Comparison of ENCODE assay signal across 40 cellular contexts in genomic region chr7:116034411-116034810, GRCh38. TPM values are rescaled to one million over a fixed set of nuclear protein-coding genes. Genes with fewer than 3 reads are reported as not detected.
"Had no signal": no experiment of that assay in that cellular context is flagged by ENCODE, and none has a peak within 500 bp of the region (broad histone marks: within the 10 kb centered on the region; RNA-seq: fewer than 3 reads in every experiment).

No MANE protein-coding gene starts in this region.

- H3K36me3 ChIP-seq: adrenal gland, ascending aorta, brain microvascular endothelial cell, breast epithelium, cardiac muscle cell had no signal

- ATAC-seq: activated naive CD4-positive, alpha-beta T cell treated with anti-CD3 and anti-CD28 coated beads, Interleukin-2, amount 50 U/mL, for 72 hours; activated naive CD8-positive, alpha-beta T cell treated with anti-CD3 and anti-CD28 coated beads, Interleukin-2, amount 50 U/mL, for 24 hours; activated T-cell treated with anti-CD3 and anti-CD28 coated beads, Interleukin-2, amount 50 U/mL, for 72 hours; activated T-helper 17 cell treated with anti-CD3 and anti-CD28 coated beads, Interleukin-2, amount 50 U/mL, for 72 hours; body of pancreas had no signal

- H3K4me1 ChIP-seq: adrenal gland, ascending aorta, body of pancreas, breast epithelium had no signal

- H3K9me3 Mint-ChIP-seq: activated naive CD4-positive, alpha-beta T cell treated with anti-CD3 and anti-CD28 coated beads for 36 hours; activated naive CD4-positive, alpha-beta T cell treated with anti-CD3 and anti-CD28 coated beads, Interleukin-2, amount 10 ng/mL, durations not matched to agents 7 days and 5 days; activated naive CD4-positive, alpha-beta T cell treated with anti-CD3 and anti-CD28 coated beads, Interleukin-2, amount 50 U/mL, for 24 hours; activated naive CD4-positive, alpha-beta T cell treated with anti-CD3 and anti-CD28 coated beads, Interleukin-2, amount 50 U/mL, for 72 hours; activated naive CD8-positive, alpha-beta T cell treated with anti-CD3 and anti-CD28 coated beads for 36 hours; activated naive CD8-positive, alpha-beta T cell treated with anti-CD3 and anti-CD28 coated beads, Interleukin-2, amount 10 ng/mL, durations not matched to agents 7 days and 5 days; activated naive CD8-positive, alpha-beta T cell treated with anti-CD3 and anti-CD28 coated beads, Interleukin-2, amount 50 U/mL, for 24 hours; activated T-cell treated with anti-CD3 and anti-CD28 coated beads, Interleukin-2, amount 50 U/mL, for 24 hours; activated T-helper 1 cell treated with anti-CD3 and anti-CD28 coated beads, Interleukin-12 subunit alpha, Interleukin-12 subunit beta, Interleukin-2, Interleukin-4 antibody, amounts not matched to agents 30 ng/mL and 10 ng/mL and 1 ng/mL, durations not matched to agents 14 hours and 24 hours and 36 hours; activated T-helper 17 cell treated with anti-CD3 and anti-CD28 coated beads, Interleukin-2, amount 50 U/mL, for 72 hours; activated T-helper 2 cell treated with anti-CD3 and anti-CD28 coated beads, Interferon-gamma antibody, Interleukin-2, Interleukin-4, amounts not matched to agents 10 μg/mL and 5 μg/mL and 100 μg/mL, durations not matched to agents 14 hours and 24 hours and 36 hours; brain; central memory CD8-positive, alpha-beta T cell had no signal

- H3K4me3 ChIP-seq: adrenal gland, ascending aorta, body of pancreas, breast epithelium, cardiac muscle cell had no signal

- FAIRE-seq: astrocyte, bronchial epithelial cell had no signal

- DNase-seq: activated effector memory CD4-positive, alpha-beta T cell treated with anti-CD3 and anti-CD28 coated beads, Interleukin-2, amount 50 U/mL, for 16 hours; activated effector memory CD4-positive, alpha-beta T cell treated with Interleukin-2 at 50 U/mL for 16 hours; activated gamma-delta T cell; activated gamma-delta T cell treated with Interleukin-2 at 50 U/mL for 16 hours; activated naive CD4-positive, alpha-beta T cell; activated naive CD4-positive, alpha-beta T cell treated with anti-CD3 and anti-CD28 coated beads for 36 hours; activated naive CD4-positive, alpha-beta T cell treated with anti-CD3 and anti-CD28 coated beads, Interleukin-2, amount 10 ng/mL, durations not matched to agents 7 days and 5 days; activated naive CD4-positive, alpha-beta T cell treated with anti-CD3 and anti-CD28 coated beads, Interleukin-2, amount 50 U/mL, for 16 hours; activated naive CD4-positive, alpha-beta T cell treated with Interleukin-2 at 50 U/mL for 16 hours; activated naive CD8-positive, alpha-beta T cell treated with anti-CD3 and anti-CD28 coated beads for 36 hours; activated naive CD8-positive, alpha-beta T cell treated with anti-CD3 and anti-CD28 coated beads, Interleukin-2, amount 10 ng/mL, durations not matched to agents 7 days and 5 days; activated naive CD8-positive, alpha-beta T cell treated with anti-CD3 and anti-CD28 coated beads, Interleukin-2, amount 50 U/mL, for 24 hours; activated T-cell treated with anti-CD3 and anti-CD28 coated beads for 4 hours; activated T-cell treated with anti-CD3 and anti-CD28 coated beads, Interleukin-2, amount 50 U/mL, for 1 hour; activated T-cell treated with anti-CD3 and anti-CD28 coated beads, Interleukin-2, amount 50 U/mL, for 24 hours; activated T-cell treated with anti-CD3 and anti-CD28 coated beads, Interleukin-2, amount 50 U/mL, for 48 hours; activated T-cell treated with anti-CD3 and anti-CD28 coated beads, Interleukin-2, amount 50 U/mL, for 72 hours; adrenal gland; amniotic stem cell; amygdala; anterior cingulate cortex; aorta; body of pancreas; brain microvascular endothelial cell; caudate nucleus; central memory CD4-positive, alpha-beta T cell; cerebellar nuclear complex had no signal

- H3K4me1 Mint-ChIP-seq: activated naive CD4-positive, alpha-beta T cell treated with anti-CD3 and anti-CD28 coated beads, Interleukin-2, amount 10 ng/mL, durations not matched to agents 7 days and 5 days; activated naive CD4-positive, alpha-beta T cell treated with anti-CD3 and anti-CD28 coated beads, Interleukin-2, amount 50 U/mL, for 24 hours; activated naive CD8-positive, alpha-beta T cell treated with anti-CD3 and anti-CD28 coated beads for 36 hours; activated naive CD8-positive, alpha-beta T cell treated with anti-CD3 and anti-CD28 coated beads, Interleukin-2, amount 10 ng/mL, durations not matched to agents 7 days and 5 days; activated naive CD8-positive, alpha-beta T cell treated with anti-CD3 and anti-CD28 coated beads, Interleukin-2, amount 50 U/mL, for 24 hours; activated T-helper 17 cell treated with anti-CD3 and anti-CD28 coated beads, Interleukin-2, amount 50 U/mL, for 72 hours; brain; central memory CD8-positive, alpha-beta T cell had no signal

- H3K27ac ChIP-seq: adrenal gland, ascending aorta, body of pancreas, brain microvascular endothelial cell, breast epithelium, cardiac muscle cell had no signal

- H3K4me3 Mint-ChIP-seq: activated naive CD4-positive, alpha-beta T cell treated with anti-CD3 and anti-CD28 coated beads for 36 hours; activated naive CD4-positive, alpha-beta T cell treated with anti-CD3 and anti-CD28 coated beads, Interleukin-2, amount 10 ng/mL, durations not matched to agents 7 days and 5 days; activated naive CD4-positive, alpha-beta T cell treated with anti-CD3 and anti-CD28 coated beads, Interleukin-2, amount 50 U/mL, for 24 hours; activated naive CD8-positive, alpha-beta T cell; activated naive CD8-positive, alpha-beta T cell treated with anti-CD3 and anti-CD28 coated beads for 36 hours; activated naive CD8-positive, alpha-beta T cell treated with anti-CD3 and anti-CD28 coated beads, Interleukin-2, amount 10 ng/mL, durations not matched to agents 7 days and 5 days; activated naive CD8-positive, alpha-beta T cell treated with anti-CD3 and anti-CD28 coated beads, Interleukin-2, amount 50 U/mL, for 24 hours; activated T-cell treated with anti-CD3 and anti-CD28 coated beads, Interleukin-2, amount 50 U/mL, for 24 hours; activated T-cell treated with anti-CD3 and anti-CD28 coated beads, Interleukin-2, amount 50 U/mL, for 72 hours; activated T-helper 1 cell treated with anti-CD3 and anti-CD28 coated beads, Interleukin-12 subunit alpha, Interleukin-12 subunit beta, Interleukin-2, Interleukin-4 antibody, amounts not matched to agents 30 ng/mL and 10 ng/mL and 1 ng/mL, durations not matched to agents 14 hours and 24 hours and 36 hours; activated T-helper 17 cell treated with anti-CD3 and anti-CD28 coated beads, Interleukin-2, amount 50 U/mL, for 72 hours; brain; central memory CD8-positive, alpha-beta T cell had no signal

- H3K27me3 ChIP-seq: adrenal gland, ascending aorta, body of pancreas, brain microvascular endothelial cell, breast epithelium, cardiac muscle cell had no signal

- H3K36me3 Mint-ChIP-seq: activated naive CD4-positive, alpha-beta T cell treated with anti-CD3 and anti-CD28 coated beads, Interleukin-2, amount 10 ng/mL, durations not matched to agents 7 days and 5 days; activated naive CD4-positive, alpha-beta T cell treated with anti-CD3 and anti-CD28 coated beads, Interleukin-2, amount 50 U/mL, for 24 hours; activated naive CD4-positive, alpha-beta T cell treated with anti-CD3 and anti-CD28 coated beads, Interleukin-2, amount 50 U/mL, for 72 hours; activated naive CD8-positive, alpha-beta T cell; activated naive CD8-positive, alpha-beta T cell treated with anti-CD3 and anti-CD28 coated beads for 36 hours; activated naive CD8-positive, alpha-beta T cell treated with anti-CD3 and anti-CD28 coated beads, Interleukin-2, amount 10 ng/mL, durations not matched to agents 7 days and 5 days; brain had no signal

- H3K9me3 ChIP-seq: adrenal gland, ascending aorta, body of pancreas, breast epithelium had no signal

- H3K27me3 Mint-ChIP-seq: activated naive CD4-positive, alpha-beta T cell treated with anti-CD3 and anti-CD28 coated beads, Interleukin-2, amount 10 ng/mL, durations not matched to agents 7 days and 5 days; activated naive CD8-positive, alpha-beta T cell; activated naive CD8-positive, alpha-beta T cell treated with anti-CD3 and anti-CD28 coated beads, Interleukin-2, amount 10 ng/mL, durations not matched to agents 7 days and 5 days; activated naive CD8-positive, alpha-beta T cell treated with anti-CD3 and anti-CD28 coated beads, Interleukin-2, amount 50 U/mL, for 24 hours; brain; central memory CD8-positive, alpha-beta T cell had no signal

RNA-seq across cellular contexts. Expression of gene TFEC, which starts 3.8 kb away (rescaled TPM):
- total RNA-seq: activated naive CD4-positive, alpha-beta T cell treated with anti-CD3 and anti-CD28 coated beads for 36 hours; activated naive CD4-positive, alpha-beta T cell treated with anti-CD3 and anti-CD28 coated beads, Interleukin-2, amount 50 U/mL, for 72 hours; activated T-helper 1 cell treated with anti-CD3 and anti-CD28 coated beads, Interleukin-12 subunit alpha, Interleukin-12 subunit beta, Interleukin-2, Interleukin-4 antibody, amounts not matched to agents 30 ng/mL and 10 ng/mL and 1 ng/mL, durations not matched to agents 14 hours and 24 hours and 36 hours; activated T-helper 2 cell treated with anti-CD3 and anti-CD28 coated beads, Interferon-gamma antibody, Interleukin-2, Interleukin-4, amounts not matched to agents 10 μg/mL and 5 μg/mL and 100 μg/mL, durations not matched to agents 14 hours and 24 hours and 36 hours; bronchial epithelial cell; cardiac muscle cell had no signal
- polyA plus RNA-seq: cardiac muscle cell had no signal
